Comparison of ENCODE assay signal across 9 cellular contexts in genomic region chr4:76211769-76212168, GRCh38. TPM values are rescaled to one million over a fixed set of nuclear protein-coding genes. Genes with fewer than 3 reads are reported as not detected.
DNase-seq lines count a peak whose midpoint lies in the region; ATAC-seq, FAIRE-seq and TF ChIP-seq lines count a peak whose summit lies in the region.
"Had no signal": no experiment of that assay in that cellular context is flagged by ENCODE, and none has a peak within 500 bp of the region (broad histone marks: within the 10 kb centered on the region; RNA-seq: fewer than 3 reads in every experiment).

No MANE protein-coding gene starts in this region.

- H3K9me1 ChIP-seq in K562 (ENCODE audit: control insufficient read depth, insufficient read depth, low read length): no peaks in the 10 kb centered on the region

- WGBS in K562 (ENCODE audit: insufficient coverage, low coverage, missing lambda C conversion rate): 26% methylated on average over 2 of the region's 2 CpGs
- 21 to 40% (median 30%) methylated on average over 2 of the region's 2 CpGs for WGBS in small intestine, 3 donors

- H4K20me1 ChIP-seq in K562 (replicated peaks; ENCODE audit: control insufficient read depth, insufficient read depth, low read length): no peaks in the 10 kb centered on the region

- H3K27ac ChIP-seq in K562 (ENCODE audit: extremely low read depth, low read depth, low read length) (no peak overlapping the region), left lung (peak overlapping the region; percentile 96 to 99), small intestine (ENCODE audit: low read depth in 1 of 2, low read length in 1 of 2) (peak overlapping the region; percentile 94 to 98)

- no peak for TF ChIP-seq EP300 in K562 (IDR thresholded peaks at IDR 0.05; ENCODE audit: low read length)

- H3K79me2 ChIP-seq in K562 (ENCODE audit: control insufficient read depth, insufficient read depth, low read length): peaks cover 21% of the 10 kb centered on the region

- H3K9me3 ChIP-seq in K562 (replicated peaks; ENCODE audit: control insufficient read depth, insufficient read depth, low read depth, low read length): no peaks in the 10 kb centered on the region
- no peaks in the 10 kb centered on the region for H3K9me3 ChIP-seq in left lung
- no peaks in the 10 kb centered on the region for H3K9me3 ChIP-seq in small intestine (ENCODE audit: control insufficient read depth, low read depth)

- no peak overlapping the region for H2AFZ ChIP-seq in K562 (ENCODE audit: low read depth, low read length)

- H3K4me1 ChIP-seq in K562 (replicated peaks in 1 of 2; ENCODE audit: control insufficient read depth in 2 of 2, insufficient read depth in 2 of 2, low read length in 2 of 2): peaks cover 15 to 30% of the 10 kb centered on the region in 2 experiments
- peaks cover 46 to 88% of the 10 kb centered on the region in 2 donors for H3K4me1 ChIP-seq in left lung
- peaks cover 5 to 24% of the 10 kb centered on the region in 2 donors for H3K4me1 ChIP-seq in small intestine (ENCODE audit: control insufficient read depth in 2 of 2, insufficient read depth in 1 of 2, low read depth in 1 of 2, low read length in 1 of 2)

- in situ Hi-C loops in K562 (cut with MboI): no loop called here

- H3K27me3 ChIP-seq in K562 (ENCODE audit: control insufficient read depth in 2 of 2, insufficient read depth in 2 of 2, low read length in 2 of 2): no peaks in the 10 kb centered on the region
- H3K27me3 ChIP-seq in left lung: no peaks in the 10 kb centered on the region
- no peaks in the 10 kb centered on the region for H3K27me3 ChIP-seq in small intestine (ENCODE audit: control insufficient read depth in 2 of 2, insufficient read depth in 2 of 2, low read length in 2 of 2)

- no peak for FAIRE-seq in K562 (lab: Jason Lieb, UNC)
- FAIRE-seq in small intestine (lab: Jason Lieb, UNC): no peak

- ATAC-seq in K562 (no peak), left lung (no peak), HG03139 (IDR thresholded peaks at IDR 0.05; ENCODE audit: unreplicated experiment) (no peak), GM21526 (IDR thresholded peaks at IDR 0.05; ENCODE audit: low FRiP score, unreplicated experiment) (no peak)
- no peak for ATAC-seq in stimulated activated naive CD8-positive, alpha-beta T cell treated with anti-CD3 and anti-CD28 coated beads, Interleukin-15, Interleukin-2, amounts not matched to agents 100 U/mL and 50 U/mL, for 24 hours

- H3K4me3 ChIP-seq in GM08714 (ENCODE audit: low read length) (peak overlapping the region; percentile 15; the same call in 1 of the 2 replicates), K562 (no peak overlapping the region), left lung (peak overlapping the region; percentile 74 to 87), small intestine (ENCODE audit: low read depth in 1 of 2, low read length in 2 of 2) (peak overlapping the region in 1 of 2 donors; percentile 86)

- no TSS peak for BruUV-seq in K562 (replicated peaks; lab: Mats Ljungman, UMichigan)

- DNase-seq in K562 (ENCODE audit: extremely low read depth in 1 of 4, low spot score in 3 of 4) (no peak), left lung (no peak), small intestine (peak; percentile 67)
- no peak for DNase-seq in activated CD4-positive, alpha-beta T cell treated with anti-CD3 and anti-CD28 coated beads for 1 hour
- DNase-seq in stimulated activated naive CD8-positive, alpha-beta T cell treated with anti-CD3 and anti-CD28 coated beads, Interleukin-15, Interleukin-2, amounts not matched to agents 100 U/mL and 50 U/mL, for 24 hours: no peak

- POLR2A ChIA-PET in K562 (lab: Yijun Ruan, JAX): interaction anchor here (1.5 kb wide), 1 partner anchor 11 kb away, joined by 4 read pairs; no protein-coding TSS in a partner anchor

- no peak for TF ChIP-seq CTCF in K562 (IDR thresholded peaks at IDR 0.05 in 2 of 3, conservative IDR thresholded peaks at IDR 0.05 in 1 of 3; ENCODE audit: insufficient read depth in 2 of 3, low read depth in 1 of 3, low read length in 3 of 3)
- TF ChIP-seq CTCF in left lung (IDR thresholded peaks at IDR 0.05): no peak

- no peak for TF ChIP-seq RAD21 in K562 (CRISPR knock-in tag; conservative IDR thresholded peaks at IDR 0.05 in 1 of 2, IDR thresholded peaks at IDR 0.05 in 1 of 2)

- CTCF ChIA-PET in K562 (lab: Yijun Ruan, JAX; ENCODE audit: low intra/inter-chr PET ratio): no interaction called here

- no peak overlapping the region for H3K4me2 ChIP-seq in K562 (ENCODE audit: insufficient read depth, low read length)

- H3K36me3 ChIP-seq in K562 (ENCODE audit: control insufficient read depth, insufficient read depth, low read length) (no peaks in the 10 kb centered on the region), left lung (no peaks in the 10 kb centered on the region), small intestine (ENCODE audit: control insufficient read depth in 2 of 2, insufficient read depth in 2 of 2, low read length in 2 of 2) (no peaks in the 10 kb centered on the region)

- no peak for TF ChIP-seq POLR2A in K562 (conservative IDR thresholded peaks at IDR 0.05)

- intact Hi-C loops in K562 (cut with micrococcal nuclease): no loop called here
- intact Hi-C loops in left lung (cut with DNase I): no loop called here

- no peak overlapping the region; a peak in 1 of 4 replicates for H3K9ac ChIP-seq in K562 (ENCODE audit: insufficient read depth in 1 of 2, low read depth in 2 of 2, low read length in 2 of 2)

TF ChIP-seq in K562, 482 proteins besides CTCF, POLR2A, EP300 and RAD21 (continues in another document):
- no peak for TF ChIP-seq IFI16 (CRISPR knock-in tag; IDR thresholded peaks at IDR 0.05)
- TF ChIP-seq ZNF778 (CRISPR knock-in tag; IDR thresholded peaks at IDR 0.05): no peak
- no peak for TF ChIP-seq BCLAF1 (IDR thresholded peaks at IDR 0.05; ENCODE audit: borderline replicate concordance in 1 of 2, control insufficient read depth in 1 of 2, low read depth in 2 of 2, low read length in 1 of 2)

RNA-seq across cellular contexts. Expression of gene SCARB2, which starts 1.9 kb away (rescaled TPM):
- total RNA-seq in K562 (2011; cell fraction: chromatin; rRNA removed; ENCODE audit: low replicate concordance): 31.3 and 49.9 TPM in 2 replicates
- total RNA-seq in K562 (2011; cell fraction: nucleolus; rRNA removed): 18.7 and 26.6 TPM in 2 replicates
- total RNA-seq in K562 (2011; cell fraction: nucleoplasm; rRNA removed): 35.0 and 62.6 TPM in 2 replicates
- total RNA-seq in K562 (2014; rRNA removed) (17.8 and 17.9 TPM in 2 replicates), K562 (2014; rRNA removed; fragmentation: Illumina TruSeq; extraction: Trizol) (19.3 and 20.0 TPM in 2 replicates), K562 (2015; rRNA removed; fragmentation: Illumina TruSeq; extraction: Trizol) (25.8 TPM in 2 replicates), K562 (2021) (16.6 and 18.4 TPM in 2 replicates), left lung (100 to 1,000 TPM; 219 to 223 TPM)
- polyA plus RNA-seq in K562 (2011; rRNA removed) (17.3 and 21.0 TPM in 2 replicates), K562 (2014; fragmentation: Illumina TruSeq; extraction: Trizol) (16.9 and 18.9 TPM in 2 replicates), K562 (2014; fragmentation: Nextera tagmentation; extraction: Ambion mirVana) (1 to 10 TPM; 6.1 to 8.8 TPM), K562 (2014; rRNA removed) (10.1 and 14.9 TPM in 2 replicates), small intestine (10 to 100 TPM; 27.7 to 61.0 (median 34.9) TPM)
- 5.9 and 9.0 TPM in 2 replicates for polyA plus RNA-seq in K562 (2011; cell fraction: cytosol; rRNA removed)
- polyA plus RNA-seq in K562 (2011; cell fraction: nucleus; rRNA removed): 10.3 and 14.5 TPM in 2 replicates
- 14.0 and 25.8 TPM in 2 replicates for polyA plus RNA-seq in K562 (2012)
- 47.7 and 52.6 TPM in 2 replicates for polyA minus RNA-seq in K562 (2011; rRNA and poly(A)+ RNA removed)
- polyA minus RNA-seq in K562 (2011; cell fraction: cytosol; rRNA and poly(A)+ RNA removed): 10.3 and 19.3 TPM in 2 replicates
- 16.0 and 24.0 TPM in 2 replicates for polyA minus RNA-seq in K562 (2011; cell fraction: nucleus; rRNA and poly(A)+ RNA removed)

RNA-seq across cellular contexts. Expression of gene FAM47E, which starts 39.8 kb away (rescaled TPM):
- 1.3 and 1.8 TPM in 2 replicates for total RNA-seq in K562 (2011; cell fraction: chromatin; rRNA removed; ENCODE audit: low replicate concordance)
- total RNA-seq in K562 (2011; cell fraction: nucleolus; rRNA removed): 0.50 and 0.66 TPM in 2 replicates
- 1.5 and 5.1 TPM in 2 replicates for total RNA-seq in K562 (2011; cell fraction: nucleoplasm; rRNA removed)
- total RNA-seq in K562 (2014; rRNA removed) (3.6 and 3.7 TPM in 2 replicates), K562 (2014; rRNA removed; fragmentation: Illumina TruSeq; extraction: Trizol) (6.4 and 7.4 TPM in 2 replicates), K562 (2015; rRNA removed; fragmentation: Illumina TruSeq; extraction: Trizol) (12.0 and 15.6 TPM in 2 replicates), K562 (2021) (3.7 and 4.8 TPM in 2 replicates), left lung (1 to 10 TPM; 3.2 TPM)
- polyA plus RNA-seq in K562 (2011; rRNA removed) (0.38 and 4.8 TPM in 2 replicates), K562 (2014; fragmentation: Illumina TruSeq; extraction: Trizol) (5.5 and 6.9 TPM in 2 replicates), K562 (2014; fragmentation: Nextera tagmentation; extraction: Ambion mirVana) (10 to 100 TPM; 11.8 to 12.4 TPM), K562 (2014; rRNA removed) (5.0 and 5.9 TPM in 2 replicates), small intestine (1 to 10 TPM; 1.8 to 7.6 (median 3.0) TPM)
- 1.2 TPM in 1 of 2 replicates, not detected in the other for polyA plus RNA-seq in K562 (2011; cell fraction: cytosol; rRNA removed)
- polyA plus RNA-seq in K562 (2011; cell fraction: nucleus; rRNA removed): 0.07 and 1.3 TPM in 2 replicates
- polyA plus RNA-seq in K562 (2012): 15.5 and 15.6 TPM in 2 replicates
- polyA minus RNA-seq in K562 (2011; rRNA and poly(A)+ RNA removed): 0.27 and 3.5 TPM in 2 replicates
- 1.0 TPM in 1 of 2 replicates, not detected in the other for polyA minus RNA-seq in K562 (2011; cell fraction: cytosol; rRNA and poly(A)+ RNA removed)
- 0.56 and 0.81 TPM in 2 replicates for polyA minus RNA-seq in K562 (2011; cell fraction: nucleus; rRNA and poly(A)+ RNA removed)
- total RNA-seq: T-helper 1 cell treated with Interleukin-12 subunit alpha and Interleukin-12 subunit beta and Interleukin-4 antibody, amounts not matched to agents 30 ng/mL and 1 ng/mL, for 36 hours had no signal
